ENCODE assay signal across 19 cellular contexts in the genomic region with DNA sequence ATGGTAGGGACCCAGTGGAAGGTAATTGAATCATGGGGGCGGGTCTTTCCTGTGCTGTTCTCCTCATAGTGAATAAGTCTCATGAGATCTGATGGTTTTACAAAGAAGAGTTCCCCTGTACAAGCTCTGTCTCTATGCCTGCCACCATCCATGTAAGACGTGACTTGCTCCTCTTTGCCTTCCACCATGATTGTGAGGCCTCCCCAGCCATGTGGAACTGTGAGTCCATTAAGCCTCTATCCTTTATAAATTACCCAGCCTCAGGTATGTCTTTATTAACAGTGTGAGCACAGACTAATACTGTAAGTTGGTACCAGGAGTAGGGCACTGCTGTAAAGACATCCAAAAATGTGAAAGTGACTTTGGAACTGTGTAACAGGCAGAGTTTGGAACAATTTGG. TPM values are rescaled to one million over a fixed set of nuclear protein-coding genes. Genes with fewer than 3 reads are reported as not detected.
"Had no signal": no experiment of that assay in that cellular context is flagged by ENCODE, and none has a peak within 500 bp of the region (broad histone marks: within the 10 kb centered on the region; RNA-seq: fewer than 3 reads in every experiment).

No MANE protein-coding gene starts in this region.

RNA-seq across cellular contexts. Expression of gene OR9K2, which starts 45.6 kb away (rescaled TPM):
- total RNA-seq: activated naive CD4-positive, alpha-beta T cell treated with anti-CD3 and anti-CD28 coated beads, Interleukin-2, amount 50 U/mL, for 72 hours; activated naive CD8-positive, alpha-beta T cell treated with anti-CD3 and anti-CD28 coated beads for 36 hours; activated naive CD8-positive, alpha-beta T cell treated with anti-CD3 and anti-CD28 coated beads, Interleukin-2, amount 10 ng/mL, durations not matched to agents 7 days and 5 days; activated T-cell treated with anti-CD3 and anti-CD28 coated beads, Interleukin-2, amount 50 U/mL, for 4 hours; activated T-helper 1 cell treated with anti-CD3 and anti-CD28 coated beads, Interleukin-12 subunit alpha, Interleukin-12 subunit beta, Interleukin-2, Interleukin-4 antibody, amounts not matched to agents 30 ng/mL and 10 ng/mL and 1 ng/mL, durations not matched to agents 14 hours and 24 hours and 36 hours; activated T-helper 17 cell treated with anti-CD3 and anti-CD28 coated beads, Interleukin-2, amount 50 U/mL, for 72 hours; activated T-helper 2 cell treated with anti-CD3 and anti-CD28 coated beads, Interferon-gamma antibody, Interleukin-2, Interleukin-4, amounts not matched to agents 10 μg/mL and 5 μg/mL and 100 μg/mL, durations not matched to agents 14 hours and 24 hours and 36 hours; adrenal gland; aorta; ascending aorta; astrocyte; body of pancreas; breast epithelium; bronchial epithelial cell; cardiac muscle cell; cardiac septum; cerebellum; chondrocyte had no signal
- polyA plus RNA-seq: adipose tissue, adrenal gland, aorta, cardiac muscle cell had no signal

RNA-seq across cellular contexts. Expression of gene OR10A7, which starts 49.0 kb away (rescaled TPM):
- total RNA-seq: activated naive CD4-positive, alpha-beta T cell treated with anti-CD3 and anti-CD28 coated beads, Interleukin-2, amount 50 U/mL, for 72 hours; activated naive CD8-positive, alpha-beta T cell treated with anti-CD3 and anti-CD28 coated beads for 36 hours; activated naive CD8-positive, alpha-beta T cell treated with anti-CD3 and anti-CD28 coated beads, Interleukin-2, amount 10 ng/mL, durations not matched to agents 7 days and 5 days; activated T-cell treated with anti-CD3 and anti-CD28 coated beads, Interleukin-2, amount 50 U/mL, for 4 hours; activated T-helper 1 cell treated with anti-CD3 and anti-CD28 coated beads, Interleukin-12 subunit alpha, Interleukin-12 subunit beta, Interleukin-2, Interleukin-4 antibody, amounts not matched to agents 30 ng/mL and 10 ng/mL and 1 ng/mL, durations not matched to agents 14 hours and 24 hours and 36 hours; activated T-helper 17 cell treated with anti-CD3 and anti-CD28 coated beads, Interleukin-2, amount 50 U/mL, for 72 hours; activated T-helper 2 cell treated with anti-CD3 and anti-CD28 coated beads, Interferon-gamma antibody, Interleukin-2, Interleukin-4, amounts not matched to agents 10 μg/mL and 5 μg/mL and 100 μg/mL, durations not matched to agents 14 hours and 24 hours and 36 hours; adrenal gland; aorta; ascending aorta; astrocyte; body of pancreas; breast epithelium; bronchial epithelial cell; cardiac muscle cell; cardiac septum; cerebellum; chondrocyte had no signal
- polyA plus RNA-seq: adipose tissue, adrenal gland, aorta, cardiac muscle cell had no signal
